8 cellular contexts compared by ENCODE assay signal in the genomic region with DNA sequence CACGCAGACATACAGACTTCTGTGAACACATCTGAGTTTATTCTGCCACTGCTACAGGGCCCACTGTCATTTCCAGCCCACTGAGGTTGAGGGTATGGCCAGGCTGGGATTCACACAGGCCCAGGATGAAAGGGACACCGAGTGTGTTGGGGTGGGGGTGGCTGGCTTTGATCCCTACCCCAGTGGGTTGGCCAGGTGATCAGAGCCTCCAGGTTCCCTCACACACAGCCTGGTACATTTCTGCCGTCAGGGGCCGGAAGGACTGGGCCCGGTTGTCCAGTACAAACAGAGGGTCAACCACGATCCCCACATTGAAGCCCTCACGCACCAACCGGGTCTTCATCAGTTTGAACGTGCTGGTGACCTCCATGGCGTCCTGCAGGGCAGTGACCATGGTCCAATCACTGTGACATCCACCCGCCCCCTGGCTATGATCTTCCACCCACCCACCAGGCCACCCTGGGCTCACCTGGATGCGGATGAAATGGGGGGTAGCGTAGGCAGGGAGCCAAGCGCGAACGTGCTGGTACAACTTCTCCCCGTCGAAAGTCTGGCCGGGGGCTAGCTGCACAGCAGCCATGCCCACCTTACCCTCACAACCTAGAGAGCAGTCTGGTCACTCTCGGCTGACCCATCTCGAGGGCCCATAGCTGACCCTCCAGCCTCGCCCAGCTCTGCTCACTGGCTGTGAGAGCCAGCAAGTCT. TPM values are rescaled to one million over a fixed set of nuclear protein-coding genes. Genes with fewer than 3 reads are reported as not detected.
DNase-seq lines count a peak whose midpoint lies in the region; ATAC-seq and TF ChIP-seq lines count a peak whose summit lies in the region.

No MANE protein-coding gene starts in this region.

- H3K36me3 ChIP-seq in mucosa of rectum (ENCODE audit: control insufficient read depth in 2 of 2, insufficient read depth in 2 of 2, low read length in 2 of 2): no peaks in the 10 kb centered on the region

- peaks cover 15% of the 10 kb centered on the region for H3K4me1 Mint-ChIP-seq in chondrocyte (ENCODE audit: low read depth)

- H3K9me3 Mint-ChIP-seq in chondrocyte (ENCODE audit: low read depth): no peaks in the 10 kb centered on the region

- no peaks in the 10 kb centered on the region for H3K27me3 Mint-ChIP-seq in chondrocyte (ENCODE audit: low read depth)

- DNase-seq in AG10803 (ENCODE audit: low read depth) (no peak), chondrocyte (ENCODE audit: low spot score) (no peak), activated gamma-delta T cell (lab: John Stamatoyannopoulos, UW) (no peak), SHP77 treated with DMSO at 0.1 percent for 48 hours (lab: John Stamatoyannopoulos, UW) (no peak), DMS114 treated with DMSO at 0.1 percent for 48 hours (lab: John Stamatoyannopoulos, UW; ENCODE audit: unreplicated experiment) (no peak)

- no peaks in the 10 kb centered on the region for H3K27me3 ChIP-seq in mucosa of rectum (ENCODE audit: control insufficient read depth in 2 of 2, insufficient read depth in 2 of 2, low read length in 2 of 2)

- no peak for TF ChIP-seq CTCF in AG10803 (conservative IDR thresholded peaks at IDR 0.05; ENCODE audit: low read length)
- no peak for TF ChIP-seq CTCF in chondrocyte (IDR thresholded peaks at IDR 0.05)

- peaks cover 0 to 1% of the 10 kb centered on the region in 2 donors for H3K9me3 ChIP-seq in mucosa of rectum (ENCODE audit: control insufficient read depth in 2 of 2, low read length in 2 of 2)

- H3K36me3 Mint-ChIP-seq in chondrocyte (ENCODE audit: low read depth): no peaks in the 10 kb centered on the region

- peaks cover 7 to 12% of the 10 kb centered on the region in 2 donors for H3K4me1 ChIP-seq in mucosa of rectum (ENCODE audit: control insufficient read depth in 2 of 2, insufficient read depth in 2 of 2, low read length in 2 of 2)

- H3K9ac ChIP-seq in mucosa of rectum (ENCODE audit: low read depth in 1 of 2, low read length in 2 of 2): peak overlapping the region in 1 of 2 donors; percentile 32

- peak overlapping the region in 1 of 2 donors; percentile 86 for H3K27ac ChIP-seq in mucosa of rectum (ENCODE audit: low read depth in 2 of 2, low read length in 2 of 2)

- peak overlapping the region; percentile 91 for H3K4me3 Mint-ChIP-seq in chondrocyte (ENCODE audit: unreplicated experiment)

- ATAC-seq in HG03571 (IDR thresholded peaks at IDR 0.05; ENCODE audit: unreplicated experiment) (peak; percentile 3), HG02938 (IDR thresholded peaks at IDR 0.05; ENCODE audit: unreplicated experiment) (no peak)

- H3K4me3 ChIP-seq in AG10803 (ENCODE audit: low read length) (peak overlapping the region; percentile 64), mucosa of rectum (ENCODE audit: low read length in 2 of 2) (peak overlapping the region; percentile 63 to 76)

- H3K27ac Mint-ChIP-seq in chondrocyte (ENCODE audit: unreplicated experiment): no peak overlapping the region

RNA-seq across cellular contexts. Expression of gene SLC27A5, which starts 13.3 kb away (rescaled TPM):
- 4.7 to 9.5 TPM (median 9.3 TPM) in 3 replicates for total RNA-seq in chondrocyte

RNA-seq across cellular contexts. Expression of gene ZBTB45, which starts 21.1 kb away (rescaled TPM):
- 15.6 to 17.2 TPM (median 15.9 TPM) in 3 replicates for total RNA-seq in chondrocyte

RNA-seq across cellular contexts. Expression of gene ZNF446, which starts 22.3 kb away (rescaled TPM):
- total RNA-seq in chondrocyte: 9.3 to 12.2 TPM (median 9.5 TPM) in 3 replicates

RNA-seq across cellular contexts. Expression of gene ZNF324, which starts 31.6 kb away (rescaled TPM):
- total RNA-seq in chondrocyte: 10.8 to 12.6 TPM (median 11.3 TPM) in 3 replicates

RNA-seq across cellular contexts. Expression of gene TRIM28, which starts 45.4 kb away (rescaled TPM):
- 215 to 286 TPM (median 228 TPM) in 3 replicates for total RNA-seq in chondrocyte
